Comparison of ENCODE assay signal across 1 cellular context in the genomic region with DNA sequence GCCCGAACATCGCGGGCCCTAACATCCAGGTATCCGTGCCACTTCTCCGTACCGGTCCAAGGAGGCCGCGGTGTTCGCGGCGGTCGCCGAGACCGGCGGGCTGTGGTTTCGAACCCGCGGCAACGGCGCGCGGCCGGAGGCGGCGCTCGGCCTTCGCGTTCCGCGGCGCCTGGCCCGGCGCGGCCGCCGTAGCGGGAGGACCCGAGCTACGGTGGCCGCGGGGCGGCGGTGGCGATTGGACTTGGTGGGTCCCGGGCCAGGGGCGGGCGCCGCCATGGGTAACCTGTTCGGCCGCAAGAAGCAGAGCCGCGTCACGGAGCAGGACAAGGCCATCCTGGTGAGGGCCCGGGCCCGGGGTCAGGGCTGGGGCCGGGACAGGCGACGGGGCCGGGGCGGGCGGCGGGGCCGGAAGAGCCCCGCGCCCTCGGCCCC.
A peak's percentile ranks its signal among the peaks of the same experiment; 100 is the strongest.
TF ChIP-seq lines count a peak whose summit lies in the region.

A gene (plus strand): TSS at position 197 of the 432 bp plus-strand sequence. CDS start 78 bp downstream, at position 275.

TF ChIP-seq in K562, 482 proteins besides CTCF, POLR2A, EP300 and RAD21 (continued from another document and continues in another):
- TF ChIP-seq MCM7 (IDR thresholded peaks at IDR 0.05) (no peak), RBM39 (optimal IDR thresholded peaks at IDR 0.05; ENCODE audit: low read depth, low read length) (no peak), ZNF347 (CRISPR knock-in tag; IDR thresholded peaks at IDR 0.05; ENCODE audit: low read depth) (no peak), NCOA4 (IDR thresholded peaks at IDR 0.05; ENCODE audit: partially characterized antibody) (no peak), RFX7 (CRISPR knock-in tag; IDR thresholded peaks at IDR 0.05) (no peak), U2AF2 (optimal IDR thresholded peaks at IDR 0.05; ENCODE audit: low read depth, low read length) (no peak), KLF16 (IDR thresholded peaks at IDR 0.05) (peak; percentile 83), ELF1 (tag; IDR thresholded peaks at IDR 0.05) (no peak), DACH1 (IDR thresholded peaks at IDR 0.05; ENCODE audit: partially characterized antibody) (no peak), ZNF778 (CRISPR knock-in tag; IDR thresholded peaks at IDR 0.05) (no peak), PHF8 (IDR thresholded peaks at IDR 0.05; ENCODE audit: borderline replicate concordance, low read length) (peak; percentile 69; the same call in 1 of the 2 replicates), KLF1 (tag; IDR thresholded peaks at IDR 0.05) (no peak), BACH1 (tag; IDR thresholded peaks at IDR 0.05) (no peak), NELFE (IDR thresholded peaks at IDR 0.05; ENCODE audit: insufficient read depth, insufficient read length) (no peak), HDAC6 (IDR thresholded peaks at IDR 0.05; ENCODE audit: low read depth, low read length) (no peak), RBM22 (IDR thresholded peaks at IDR 0.05; ENCODE audit: low read depth, low read length, poor library complexity, severe bottlenecking) (no peak), MEIS2 (IDR thresholded peaks at IDR 0.05; ENCODE audit: partially characterized antibody) (no peak), HCFC1 (IDR thresholded peaks at IDR 0.05; ENCODE audit: low read depth, low read length) (peak; percentile 77), SMARCA4 (IDR thresholded peaks at IDR 0.05) (no peak), ZNF23 (CRISPR knock-in tag; IDR thresholded peaks at IDR 0.05) (no peak), NUFIP1 (IDR thresholded peaks at IDR 0.05; ENCODE audit: partially characterized antibody) (no peak), ARNT (IDR thresholded peaks at IDR 0.05) (no peak), RFX1 (IDR thresholded peaks at IDR 0.05) (no peak), NCOA2 (IDR thresholded peaks at IDR 0.05; ENCODE audit: partially characterized antibody in 2 of 2) (no peak), CHD1 (IDR thresholded peaks at IDR 0.05; ENCODE audit: low read length) (no peak), ESRRA (IDR thresholded peaks at IDR 0.05; ENCODE audit: borderline replicate concordance, low read depth) (peak; percentile 59; the same call in 1 of the 2 replicates), HMGN3 (IDR thresholded peaks at IDR 0.05; ENCODE audit: borderline replicate concordance, extremely low read depth, insufficient read length, low read depth, low read length) (peak; percentile 78), ZNF212 (CRISPR knock-in tag; IDR thresholded peaks at IDR 0.05) (no peak), ELF2 (CRISPR knock-in tag; IDR thresholded peaks at IDR 0.05) (no peak), MBD2 (IDR thresholded peaks at IDR 0.05; ENCODE audit: borderline replicate concordance, low read depth) (no peak)
- TF ChIP-seq, protein P1, sequence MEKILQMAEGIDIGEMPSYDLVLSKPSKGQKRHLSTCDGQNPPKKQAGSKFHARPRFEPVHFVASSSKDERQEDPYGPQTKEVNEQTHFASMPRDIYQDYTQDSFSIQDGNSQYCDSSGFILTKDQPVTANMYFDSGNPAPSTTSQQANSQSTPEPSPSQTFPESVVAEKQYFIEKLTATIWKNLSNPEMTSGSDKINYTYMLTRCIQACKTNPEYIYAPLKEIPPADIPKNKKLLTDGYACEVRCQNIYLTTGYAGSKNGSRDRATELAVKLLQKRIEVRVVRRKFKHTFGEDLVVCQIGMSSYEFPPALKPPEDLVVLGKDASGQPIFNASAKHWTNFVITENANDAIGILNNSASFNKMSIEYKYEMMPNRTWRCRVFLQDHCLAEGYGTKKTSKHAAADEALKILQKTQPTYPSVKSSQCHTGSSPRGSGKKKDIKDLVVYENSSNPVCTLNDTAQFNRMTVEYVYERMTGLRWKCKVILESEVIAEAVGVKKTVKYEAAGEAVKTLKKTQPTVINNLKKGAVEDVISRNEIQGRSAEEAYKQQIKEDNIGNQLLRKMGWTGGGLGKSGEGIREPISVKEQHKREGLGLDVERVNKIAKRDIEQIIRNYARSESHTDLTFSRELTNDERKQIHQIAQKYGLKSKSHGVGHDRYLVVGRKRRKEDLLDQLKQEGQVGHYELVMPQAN (IDR thresholded peaks at IDR 0.05; ENCODE audit: borderline replicate concordance) = no peak
- TF ChIP-seq, protein P2, sequence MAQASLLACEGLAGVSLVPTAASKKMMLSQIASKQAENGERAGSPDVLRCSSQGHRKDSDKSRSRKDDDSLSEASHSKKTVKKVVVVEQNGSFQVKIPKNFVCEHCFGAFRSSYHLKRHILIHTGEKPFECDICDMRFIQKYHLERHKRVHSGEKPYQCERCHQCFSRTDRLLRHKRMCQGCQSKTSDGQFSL (CRISPR knock-in tag; IDR thresholded peaks at IDR 0.05) = no peak
- TF ChIP-seq, protein P2 (tag; IDR thresholded peaks at IDR 0.05) = no peak
- TF ChIP-seq, protein P3, sequence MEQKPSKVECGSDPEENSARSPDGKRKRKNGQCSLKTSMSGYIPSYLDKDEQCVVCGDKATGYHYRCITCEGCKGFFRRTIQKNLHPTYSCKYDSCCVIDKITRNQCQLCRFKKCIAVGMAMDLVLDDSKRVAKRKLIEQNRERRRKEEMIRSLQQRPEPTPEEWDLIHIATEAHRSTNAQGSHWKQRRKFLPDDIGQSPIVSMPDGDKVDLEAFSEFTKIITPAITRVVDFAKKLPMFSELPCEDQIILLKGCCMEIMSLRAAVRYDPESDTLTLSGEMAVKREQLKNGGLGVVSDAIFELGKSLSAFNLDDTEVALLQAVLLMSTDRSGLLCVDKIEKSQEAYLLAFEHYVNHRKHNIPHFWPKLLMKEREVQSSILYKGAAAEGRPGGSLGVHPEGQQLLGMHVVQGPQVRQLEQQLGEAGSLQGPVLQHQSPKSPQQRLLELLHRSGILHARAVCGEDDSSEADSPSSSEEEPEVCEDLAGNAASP (IDR thresholded peaks at IDR 0.05) = no peak
- TF ChIP-seq, protein P4, sequence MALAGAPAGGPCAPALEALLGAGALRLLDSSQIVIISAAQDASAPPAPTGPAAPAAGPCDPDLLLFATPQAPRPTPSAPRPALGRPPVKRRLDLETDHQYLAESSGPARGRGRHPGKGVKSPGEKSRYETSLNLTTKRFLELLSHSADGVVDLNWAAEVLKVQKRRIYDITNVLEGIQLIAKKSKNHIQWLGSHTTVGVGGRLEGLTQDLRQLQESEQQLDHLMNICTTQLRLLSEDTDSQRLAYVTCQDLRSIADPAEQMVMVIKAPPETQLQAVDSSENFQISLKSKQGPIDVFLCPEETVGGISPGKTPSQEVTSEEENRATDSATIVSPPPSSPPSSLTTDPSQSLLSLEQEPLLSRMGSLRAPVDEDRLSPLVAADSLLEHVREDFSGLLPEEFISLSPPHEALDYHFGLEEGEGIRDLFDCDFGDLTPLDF (CRISPR knock-in tag; IDR thresholded peaks at IDR 0.05) = no peak
- TF ChIP-seq, protein P5, sequence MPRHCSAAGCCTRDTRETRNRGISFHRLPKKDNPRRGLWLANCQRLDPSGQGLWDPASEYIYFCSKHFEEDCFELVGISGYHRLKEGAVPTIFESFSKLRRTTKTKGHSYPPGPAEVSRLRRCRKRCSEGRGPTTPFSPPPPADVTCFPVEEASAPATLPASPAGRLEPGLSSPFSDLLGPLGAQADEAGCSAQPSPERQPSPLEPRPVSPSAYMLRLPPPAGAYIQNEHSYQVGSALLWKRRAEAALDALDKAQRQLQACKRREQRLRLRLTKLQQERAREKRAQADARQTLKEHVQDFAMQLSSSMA (CRISPR knock-in tag; IDR thresholded peaks at IDR 0.05) = no peak
- TF ChIP-seq, protein P6, sequence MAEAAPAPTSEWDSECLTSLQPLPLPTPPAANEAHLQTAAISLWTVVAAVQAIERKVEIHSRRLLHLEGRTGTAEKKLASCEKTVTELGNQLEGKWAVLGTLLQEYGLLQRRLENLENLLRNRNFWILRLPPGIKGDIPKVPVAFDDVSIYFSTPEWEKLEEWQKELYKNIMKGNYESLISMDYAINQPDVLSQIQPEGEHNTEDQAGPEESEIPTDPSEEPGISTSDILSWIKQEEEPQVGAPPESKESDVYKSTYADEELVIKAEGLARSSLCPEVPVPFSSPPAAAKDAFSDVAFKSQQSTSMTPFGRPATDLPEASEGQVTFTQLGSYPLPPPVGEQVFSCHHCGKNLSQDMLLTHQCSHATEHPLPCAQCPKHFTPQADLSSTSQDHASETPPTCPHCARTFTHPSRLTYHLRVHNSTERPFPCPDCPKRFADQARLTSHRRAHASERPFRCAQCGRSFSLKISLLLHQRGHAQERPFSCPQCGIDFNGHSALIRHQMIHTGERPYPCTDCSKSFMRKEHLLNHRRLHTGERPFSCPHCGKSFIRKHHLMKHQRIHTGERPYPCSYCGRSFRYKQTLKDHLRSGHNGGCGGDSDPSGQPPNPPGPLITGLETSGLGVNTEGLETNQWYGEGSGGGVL (CRISPR knock-in tag; IDR thresholded peaks at IDR 0.05) = no peak
- TF ChIP-seq, protein P7, sequence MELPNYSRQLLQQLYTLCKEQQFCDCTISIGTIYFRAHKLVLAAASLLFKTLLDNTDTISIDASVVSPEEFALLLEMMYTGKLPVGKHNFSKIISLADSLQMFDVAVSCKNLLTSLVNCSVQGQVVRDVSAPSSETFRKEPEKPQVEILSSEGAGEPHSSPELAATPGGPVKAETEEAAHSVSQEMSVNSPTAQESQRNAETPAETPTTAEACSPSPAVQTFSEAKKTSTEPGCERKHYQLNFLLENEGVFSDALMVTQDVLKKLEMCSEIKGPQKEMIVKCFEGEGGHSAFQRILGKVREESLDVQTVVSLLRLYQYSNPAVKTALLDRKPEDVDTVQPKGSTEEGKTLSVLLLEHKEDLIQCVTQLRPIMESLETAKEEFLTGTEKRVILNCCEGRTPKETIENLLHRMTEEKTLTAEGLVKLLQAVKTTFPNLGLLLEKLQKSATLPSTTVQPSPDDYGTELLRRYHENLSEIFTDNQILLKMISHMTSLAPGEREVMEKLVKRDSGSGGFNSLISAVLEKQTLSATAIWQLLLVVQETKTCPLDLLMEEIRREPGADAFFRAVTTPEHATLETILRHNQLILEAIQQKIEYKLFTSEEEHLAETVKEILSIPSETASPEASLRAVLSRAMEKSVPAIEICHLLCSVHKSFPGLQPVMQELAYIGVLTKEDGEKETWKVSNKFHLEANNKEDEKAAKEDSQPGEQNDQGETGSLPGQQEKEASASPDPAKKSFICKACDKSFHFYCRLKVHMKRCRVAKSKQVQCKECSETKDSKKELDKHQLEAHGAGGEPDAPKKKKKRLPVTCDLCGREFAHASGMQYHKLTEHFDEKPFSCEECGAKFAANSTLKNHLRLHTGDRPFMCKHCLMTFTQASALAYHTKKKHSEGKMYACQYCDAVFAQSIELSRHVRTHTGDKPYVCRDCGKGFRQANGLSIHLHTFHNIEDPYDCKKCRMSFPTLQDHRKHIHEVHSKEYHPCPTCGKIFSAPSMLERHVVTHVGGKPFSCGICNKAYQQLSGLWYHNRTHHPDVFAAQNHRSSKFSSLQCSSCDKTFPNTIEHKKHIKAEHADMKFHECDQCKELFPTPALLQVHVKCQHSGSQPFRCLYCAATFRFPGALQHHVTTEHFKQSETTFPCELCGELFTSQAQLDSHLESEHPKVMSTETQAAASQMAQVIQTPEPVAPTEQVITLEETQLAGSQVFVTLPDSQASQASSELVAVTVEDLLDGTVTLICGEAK (IDR thresholded peaks at IDR 0.05) = no peak
- TF ChIP-seq, protein P7 (CRISPR knock-in tag; IDR thresholded peaks at IDR 0.05) = no peak
- TF ChIP-seq, protein P8, sequence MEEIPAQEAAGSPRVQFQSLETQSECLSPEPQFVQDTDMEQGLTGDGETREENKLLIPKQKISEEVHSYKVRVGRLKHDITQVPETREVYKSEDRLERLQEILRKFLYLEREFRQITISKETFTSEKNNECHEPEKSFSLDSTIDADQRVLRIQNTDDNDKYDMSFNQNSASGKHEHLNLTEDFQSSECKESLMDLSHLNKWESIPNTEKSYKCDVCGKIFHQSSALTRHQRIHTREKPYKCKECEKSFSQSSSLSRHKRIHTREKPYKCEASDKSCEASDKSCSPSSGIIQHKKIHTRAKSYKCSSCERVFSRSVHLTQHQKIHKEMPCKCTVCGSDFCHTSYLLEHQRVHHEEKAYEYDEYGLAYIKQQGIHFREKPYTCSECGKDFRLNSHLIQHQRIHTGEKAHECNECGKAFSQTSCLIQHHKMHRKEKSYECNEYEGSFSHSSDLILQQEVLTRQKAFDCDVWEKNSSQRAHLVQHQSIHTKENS (CRISPR knock-in tag; IDR thresholded peaks at IDR 0.05) = no peak
- TF ChIP-seq, protein P9, sequence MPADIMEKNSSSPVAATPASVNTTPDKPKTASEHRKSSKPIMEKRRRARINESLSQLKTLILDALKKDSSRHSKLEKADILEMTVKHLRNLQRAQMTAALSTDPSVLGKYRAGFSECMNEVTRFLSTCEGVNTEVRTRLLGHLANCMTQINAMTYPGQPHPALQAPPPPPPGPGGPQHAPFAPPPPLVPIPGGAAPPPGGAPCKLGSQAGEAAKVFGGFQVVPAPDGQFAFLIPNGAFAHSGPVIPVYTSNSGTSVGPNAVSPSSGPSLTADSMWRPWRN (IDR thresholded peaks at IDR 0.05; ENCODE audit: low read depth) = no peak
